ENCODE assay signal across 1 cellular context in genomic region chr15:69008056-69008455, GRCh38.
A peak's percentile ranks its signal among the peaks of the same experiment; 100 is the strongest.
TF ChIP-seq lines count a peak whose summit lies in the region.

No MANE protein-coding gene starts in this region.

TF ChIP-seq in HEK293, 187 proteins besides CTCF, POLR2A, EP300 and RAD21 (continued from another document):
- no peak for TF ChIP-seq REST (tag by site-specific recombination; IDR thresholded peaks at IDR 0.05)
- TF ChIP-seq SETDB1 (IDR thresholded peaks at IDR 0.05; ENCODE audit: insufficient read length, low read length), result peak; percentile 97
- peak; percentile 85; the same call in 1 of the 2 replicates for TF ChIP-seq ZNF169 (tag by site-specific recombination; IDR thresholded peaks at IDR 0.05)
- no peak for TF ChIP-seq ZNF596 (tag by site-specific recombination; IDR thresholded peaks at IDR 0.05)
- TF ChIP-seq ZNF274 (IDR thresholded peaks at IDR 0.05; ENCODE audit: low read length), result no peak
- no peak for TF ChIP-seq ZNF274 (tag by site-specific recombination; IDR thresholded peaks at IDR 0.05; ENCODE audit: borderline replicate concordance)
- TF ChIP-seq ZNF510 (tag by site-specific recombination; IDR thresholded peaks at IDR 0.05; ENCODE audit: insufficient replicate concordance), result peak; percentile 61
- TF ChIP-seq, protein P1, sequence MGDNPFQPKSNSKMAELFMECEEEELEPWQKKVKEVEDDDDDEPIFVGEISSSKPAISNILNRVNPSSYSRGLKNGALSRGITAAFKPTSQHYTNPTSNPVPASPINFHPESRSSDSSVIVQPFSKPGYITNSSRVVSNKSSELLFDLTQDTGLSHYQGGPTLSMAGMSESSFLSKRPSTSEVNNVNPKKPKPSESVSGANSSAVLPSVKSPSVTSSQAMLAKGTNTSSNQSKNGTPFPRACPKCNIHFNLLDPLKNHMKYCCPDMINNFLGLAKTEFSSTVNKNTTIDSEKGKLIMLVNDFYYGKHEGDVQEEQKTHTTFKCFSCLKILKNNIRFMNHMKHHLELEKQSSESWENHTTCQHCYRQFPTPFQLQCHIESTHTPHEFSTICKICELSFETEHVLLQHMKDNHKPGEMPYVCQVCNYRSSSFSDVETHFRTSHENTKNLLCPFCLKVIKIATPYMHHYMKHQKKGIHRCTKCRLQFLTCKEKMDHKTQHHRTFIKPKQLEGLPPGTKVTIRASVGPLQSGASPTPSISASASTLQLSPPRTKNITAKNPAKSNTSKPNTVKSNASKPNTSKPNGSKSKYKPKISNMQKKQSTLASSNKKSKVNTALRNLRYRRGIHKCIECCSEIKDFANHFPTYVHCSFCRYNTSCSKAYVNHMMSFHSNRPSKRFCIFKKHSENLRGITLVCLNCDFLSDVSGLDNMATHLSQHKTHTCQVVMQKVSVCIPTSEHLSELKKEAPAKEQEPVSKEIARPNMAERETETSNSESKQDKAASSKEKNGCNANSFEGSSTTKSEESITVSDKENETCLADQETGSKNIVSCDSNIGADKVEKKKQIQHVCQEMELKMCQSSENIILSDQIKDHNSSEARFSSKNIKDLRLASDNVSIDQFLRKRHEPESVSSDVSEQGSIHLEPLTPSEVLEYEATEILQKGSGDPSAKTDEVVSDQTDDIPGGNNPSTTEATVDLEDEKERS (tag by site-specific recombination; IDR thresholded peaks at IDR 0.05), result peak; percentile 74; the same call in 1 of the 2 replicates
- TF ChIP-seq ZNF391 (tag by site-specific recombination; IDR thresholded peaks at IDR 0.05; ENCODE audit: borderline replicate concordance, low read depth), result no peak
- TF ChIP-seq ZNF184 (tag by site-specific recombination; IDR thresholded peaks at IDR 0.05), result peak; percentile 76
- TF ChIP-seq REPIN1 (tag by site-specific recombination; IDR thresholded peaks at IDR 0.05; ENCODE audit: low read depth), result no peak
- TF ChIP-seq ZNF280C (tag by site-specific recombination; IDR thresholded peaks at IDR 0.05), result no peak
- 0 out of 2 replicates have a peak, but pooled peaks have one; percentile 21 for TF ChIP-seq ZNF660 (tag by site-specific recombination; IDR thresholded peaks at IDR 0.05)
- TF ChIP-seq ZNF529 (tag by site-specific recombination; IDR thresholded peaks at IDR 0.05; ENCODE audit: insufficient replicate concordance), result peak; percentile 73
- TF ChIP-seq ZNF350 (tag by site-specific recombination; IDR thresholded peaks at IDR 0.05), result 0 out of 2 replicates have a peak, but pooled peaks have one; percentile 23
- no peak for TF ChIP-seq ZNF335 (tag by site-specific recombination; conservative IDR thresholded peaks at IDR 0.05)
- TF ChIP-seq, protein P2, sequence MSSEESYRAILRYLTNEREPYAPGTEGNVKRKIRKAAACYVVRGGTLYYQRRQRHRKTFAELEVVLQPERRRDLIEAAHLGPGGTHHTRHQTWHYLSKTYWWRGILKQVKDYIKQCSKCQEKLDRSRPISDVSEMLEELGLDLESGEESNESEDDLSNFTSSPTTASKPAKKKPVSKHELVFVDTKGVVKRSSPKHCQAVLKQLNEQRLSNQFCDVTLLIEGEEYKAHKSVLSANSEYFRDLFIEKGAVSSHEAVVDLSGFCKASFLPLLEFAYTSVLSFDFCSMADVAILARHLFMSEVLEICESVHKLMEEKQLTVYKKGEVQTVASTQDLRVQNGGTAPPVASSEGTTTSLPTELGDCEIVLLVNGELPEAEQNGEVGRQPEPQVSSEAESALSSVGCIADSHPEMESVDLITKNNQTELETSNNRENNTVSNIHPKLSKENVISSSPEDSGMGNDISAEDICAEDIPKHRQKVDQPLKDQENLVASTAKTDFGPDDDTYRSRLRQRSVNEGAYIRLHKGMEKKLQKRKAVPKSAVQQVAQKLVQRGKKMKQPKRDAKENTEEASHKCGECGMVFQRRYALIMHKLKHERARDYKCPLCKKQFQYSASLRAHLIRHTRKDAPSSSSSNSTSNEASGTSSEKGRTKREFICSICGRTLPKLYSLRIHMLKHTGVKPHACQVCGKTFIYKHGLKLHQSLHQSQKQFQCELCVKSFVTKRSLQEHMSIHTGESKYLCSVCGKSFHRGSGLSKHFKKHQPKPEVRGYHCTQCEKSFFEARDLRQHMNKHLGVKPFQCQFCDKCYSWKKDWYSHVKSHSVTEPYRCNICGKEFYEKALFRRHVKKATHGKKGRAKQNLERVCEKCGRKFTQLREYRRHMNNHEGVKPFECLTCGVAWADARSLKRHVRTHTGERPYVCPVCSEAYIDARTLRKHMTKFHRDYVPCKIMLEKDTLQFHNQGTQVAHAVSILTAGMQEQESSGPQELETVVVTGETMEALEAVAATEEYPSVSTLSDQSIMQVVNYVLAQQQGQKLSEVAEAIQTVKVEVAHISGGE (tag by site-specific recombination; conservative IDR thresholded peaks at IDR 0.05; ENCODE audit: low read depth), result no peak
- TF ChIP-seq ZNF449 (tag by site-specific recombination; IDR thresholded peaks at IDR 0.05), result no peak
- peak; percentile 97 for TF ChIP-seq TRIM28 (IDR thresholded peaks at IDR 0.05; ENCODE audit: borderline replicate concordance, low read length)
- TF ChIP-seq, protein P3, sequence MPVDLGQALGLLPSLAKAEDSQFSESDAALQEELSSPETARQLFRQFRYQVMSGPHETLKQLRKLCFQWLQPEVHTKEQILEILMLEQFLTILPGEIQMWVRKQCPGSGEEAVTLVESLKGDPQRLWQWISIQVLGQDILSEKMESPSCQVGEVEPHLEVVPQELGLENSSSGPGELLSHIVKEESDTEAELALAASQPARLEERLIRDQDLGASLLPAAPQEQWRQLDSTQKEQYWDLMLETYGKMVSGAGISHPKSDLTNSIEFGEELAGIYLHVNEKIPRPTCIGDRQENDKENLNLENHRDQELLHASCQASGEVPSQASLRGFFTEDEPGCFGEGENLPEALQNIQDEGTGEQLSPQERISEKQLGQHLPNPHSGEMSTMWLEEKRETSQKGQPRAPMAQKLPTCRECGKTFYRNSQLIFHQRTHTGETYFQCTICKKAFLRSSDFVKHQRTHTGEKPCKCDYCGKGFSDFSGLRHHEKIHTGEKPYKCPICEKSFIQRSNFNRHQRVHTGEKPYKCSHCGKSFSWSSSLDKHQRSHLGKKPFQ (tag by site-specific recombination; IDR thresholded peaks at IDR 0.05), result no peak
- no peak for TF ChIP-seq ZNF146 (tag by site-specific recombination; IDR thresholded peaks at IDR 0.05)
- TF ChIP-seq ZNF23 (tag by site-specific recombination; IDR thresholded peaks at IDR 0.05; ENCODE audit: borderline replicate concordance), result no peak
- TF ChIP-seq ZNF16 (tag by site-specific recombination; IDR thresholded peaks at IDR 0.05; ENCODE audit: low read depth), result no peak
- TF ChIP-seq ZNF341 (tag by site-specific recombination; IDR thresholded peaks at IDR 0.05; ENCODE audit: low read depth), result no peak
- TF ChIP-seq ZNF121 (tag by site-specific recombination; IDR thresholded peaks at IDR 0.05), result no peak
- no peak for TF ChIP-seq ZNF518A (tag by site-specific recombination; conservative IDR thresholded peaks at IDR 0.05; ENCODE audit: low read depth)
